Comparison of ENCODE assay signal across 14 cellular contexts in the genomic region with DNA sequence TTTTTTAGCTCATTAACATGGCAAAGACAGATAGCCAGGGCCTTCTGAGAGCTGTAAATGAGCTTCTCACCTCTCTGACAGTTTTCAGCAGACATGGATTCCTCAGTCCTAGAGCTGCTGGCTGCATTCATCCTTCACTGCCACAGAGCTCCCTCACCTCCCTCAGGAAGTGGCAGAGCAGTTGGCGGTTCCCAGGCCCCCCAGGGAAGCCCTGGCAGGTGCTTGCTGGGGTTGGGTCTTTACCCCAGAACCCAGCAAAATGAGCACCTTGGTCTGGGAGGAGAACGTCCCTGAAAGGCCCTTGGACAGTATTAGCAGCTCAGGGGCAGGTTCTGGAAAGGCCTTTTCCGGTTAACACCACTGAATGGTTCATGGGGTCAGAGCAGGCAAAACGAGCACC.
DNase-seq lines count a peak whose midpoint lies in the region; ATAC-seq and TF ChIP-seq lines count a peak whose summit lies in the region.
"Had no signal": no experiment of that assay in that cellular context is flagged by ENCODE, and none has a peak within 500 bp of the region (broad histone marks: within the 10 kb centered on the region; RNA-seq: fewer than 3 reads in every experiment).

No MANE protein-coding gene starts in this region.

- no peaks in the 10 kb centered on the region for H3K36me3 Mint-ChIP-seq in activated CD8-positive, alpha-beta T cell treated with anti-CD3 and anti-CD28 coated beads, Interleukin-2, amount 10 ng/mL, durations not matched to agents 7 days and 5 days (ENCODE audit: low read depth)
- no peaks in the 10 kb centered on the region for H3K36me3 Mint-ChIP-seq in activated CD8-positive, alpha-beta T cell treated with anti-CD3 and anti-CD28 coated beads for 36 hours (ENCODE audit: low read depth)
- H3K36me3 Mint-ChIP-seq: CD4-positive, CD25-positive, alpha-beta regulatory T cell had no signal

- DNase-seq in activated CD8-positive, alpha-beta T cell treated with anti-CD3 and anti-CD28 coated beads, Interleukin-2, amount 10 ng/mL, durations not matched to agents 7 days and 5 days, result peak; percentile 12
- no peak for DNase-seq in activated CD8-positive, alpha-beta T cell treated with anti-CD3 and anti-CD28 coated beads for 36 hours
- DNase-seq in coronary artery (ENCODE audit: low spot score), result peak; percentile 50
- DNase-seq in osteoblast (ENCODE audit: insufficient read length, low spot score, missing footprints), result peak; percentile 45
- DNase-seq in Kasumi-1 (lab: John Stamatoyannopoulos, UW), result no peak
- DNase-seq in NCI-H2107 (lab: John Stamatoyannopoulos, UW), result no peak
- DNase-seq: CD4-positive, CD25-positive, alpha-beta regulatory T cell; DMS79; GM23248 had no signal

- H4K20me1 ChIP-seq in BLaER1 (no peaks in the 10 kb centered on the region), osteoblast (ENCODE audit: insufficient read depth, low read length) (no peaks in the 10 kb centered on the region)

- no peaks in the 10 kb centered on the region for H3K36me3 ChIP-seq in BLaER1
- no peaks in the 10 kb centered on the region for H3K36me3 ChIP-seq in osteoblast (ENCODE audit: insufficient read depth, low read length)
- H3K36me3 ChIP-seq: HAP-1 had no signal

- ATAC-seq in activated CD8-positive, alpha-beta T cell treated with anti-CD3 and anti-CD28 coated beads, Interleukin-2, amount 10 ng/mL, durations not matched to agents 7 days and 5 days, result no peak
- no peak for ATAC-seq in activated CD8-positive, alpha-beta T cell treated with anti-CD3 and anti-CD28 coated beads for 36 hours
- no peak for ATAC-seq in HG03432 (IDR thresholded peaks at IDR 0.05; ENCODE audit: unreplicated experiment)
- ATAC-seq: GM12878 had no signal

- H3K4me1 ChIP-seq in BLaER1 (peaks cover 68% of the 10 kb centered on the region), osteoblast (ENCODE audit: insufficient read depth, low read length) (no peaks in the 10 kb centered on the region)
- H3K4me1 ChIP-seq: HAP-1 had no signal

- H3K27ac ChIP-seq in BLaER1, result peak overlapping the region; percentile 68
- H3K27ac ChIP-seq in coronary artery, result no peak overlapping the region
- no peak overlapping the region for H3K27ac ChIP-seq in osteoblast (ENCODE audit: low read depth, low read length)
- H3K27ac ChIP-seq: 22Rv1, GM23248 had no signal

- no peaks in the 10 kb centered on the region for H3K27me3 Mint-ChIP-seq in activated CD8-positive, alpha-beta T cell treated with anti-CD3 and anti-CD28 coated beads, Interleukin-2, amount 10 ng/mL, durations not matched to agents 7 days and 5 days (ENCODE audit: low read depth)
- peaks cover 5% of the 10 kb centered on the region for H3K27me3 Mint-ChIP-seq in activated CD8-positive, alpha-beta T cell treated with anti-CD3 and anti-CD28 coated beads for 36 hours
- H3K27me3 Mint-ChIP-seq: CD4-positive, CD25-positive, alpha-beta regulatory T cell had no signal

- H2AFZ ChIP-seq in osteoblast (ENCODE audit: low read length), result no peak overlapping the region
- H2AFZ ChIP-seq: GM23248 had no signal

- H3K9me3 ChIP-seq in BLaER1 (peaks cover 14% of the 10 kb centered on the region), osteoblast (ENCODE audit: low read depth, low read length) (no peaks in the 10 kb centered on the region)
- H3K9me3 ChIP-seq: HAP-1 had no signal

- H3K4me3 ChIP-seq in BLaER1, result peak overlapping the region; percentile 28; the same call in 1 of the 2 replicates
- no peak overlapping the region for H3K4me3 ChIP-seq in coronary artery
- no peak overlapping the region for H3K4me3 ChIP-seq in osteoblast (ENCODE audit: insufficient read depth, low read length)
- H3K4me3 ChIP-seq: GM12878, GM23248, HAP-1 had no signal

- H3K79me2 ChIP-seq in osteoblast (ENCODE audit: insufficient read depth, low read length), result no peaks in the 10 kb centered on the region

- CTCF ChIA-PET in activated CD8-positive, alpha-beta T cell treated with anti-CD3 and anti-CD28 coated beads, Interleukin-2, amount 10 ng/mL, durations not matched to agents 7 days and 5 days (lab: Charles Lee), result no interaction called here
- CTCF ChIA-PET in activated CD8-positive, alpha-beta T cell treated with anti-CD3 and anti-CD28 coated beads for 36 hours (lab: Charles Lee), result no interaction called here

- no peak overlapping the region for H3K27ac Mint-ChIP-seq in activated CD8-positive, alpha-beta T cell treated with anti-CD3 and anti-CD28 coated beads, Interleukin-2, amount 10 ng/mL, durations not matched to agents 7 days and 5 days
- H3K27ac Mint-ChIP-seq in activated CD8-positive, alpha-beta T cell treated with anti-CD3 and anti-CD28 coated beads for 36 hours, result no peak overlapping the region
- H3K27ac Mint-ChIP-seq: CD4-positive, CD25-positive, alpha-beta regulatory T cell had no signal

- H3K4me3 Mint-ChIP-seq in activated CD8-positive, alpha-beta T cell treated with anti-CD3 and anti-CD28 coated beads, Interleukin-2, amount 10 ng/mL, durations not matched to agents 7 days and 5 days, result no peak overlapping the region
- no peak overlapping the region for H3K4me3 Mint-ChIP-seq in activated CD8-positive, alpha-beta T cell treated with anti-CD3 and anti-CD28 coated beads for 36 hours
- H3K4me3 Mint-ChIP-seq: CD4-positive, CD25-positive, alpha-beta regulatory T cell had no signal

- no peak for TF ChIP-seq CTCF in activated CD8-positive, alpha-beta T cell treated with anti-CD3 and anti-CD28 coated beads for 36 hours (IDR thresholded peaks at IDR 0.05)
- TF ChIP-seq CTCF in coronary artery (IDR thresholded peaks at IDR 0.05), result no peak
- TF ChIP-seq CTCF in osteoblast (IDR thresholded peaks at IDR 0.05; ENCODE audit: extremely low read depth, low read depth, low read length), result no peak

- intact Hi-C loops in activated CD8-positive, alpha-beta T cell treated with anti-CD3 and anti-CD28 coated beads for 36 hours (cut with micrococcal nuclease), result no loop called here

- H3K27me3 ChIP-seq in BLaER1 (0 out of 2 replicates have a peak, but pooled peaks cover 4% of the 10 kb centered on the region), osteoblast (ENCODE audit: insufficient read depth, low read length) (no peaks in the 10 kb centered on the region)

- H3K4me2 ChIP-seq in BLaER1, result peak overlapping the region; percentile 77
- H3K4me2 ChIP-seq in osteoblast (ENCODE audit: insufficient read depth, low read length), result no peak overlapping the region

- H3K9ac ChIP-seq in BLaER1, result 0 out of 2 replicates have a peak overlapping the region, but pooled peaks have one; percentile 35
- H3K9ac ChIP-seq: GM23248 had no signal

- POLR2A ChIA-PET in activated CD8-positive, alpha-beta T cell treated with anti-CD3 and anti-CD28 coated beads, Interleukin-2, amount 10 ng/mL, durations not matched to agents 7 days and 5 days (lab: Charles Lee), result no interaction called here
- POLR2A ChIA-PET in activated CD8-positive, alpha-beta T cell treated with anti-CD3 and anti-CD28 coated beads for 36 hours (lab: Charles Lee), result no interaction called here

- H3K9me3 Mint-ChIP-seq in activated CD8-positive, alpha-beta T cell treated with anti-CD3 and anti-CD28 coated beads, Interleukin-2, amount 10 ng/mL, durations not matched to agents 7 days and 5 days (ENCODE audit: insufficient read depth), result no peaks in the 10 kb centered on the region
- H3K9me3 Mint-ChIP-seq in activated CD8-positive, alpha-beta T cell treated with anti-CD3 and anti-CD28 coated beads for 36 hours, result no peaks in the 10 kb centered on the region

- no peaks in the 10 kb centered on the region for H3K4me1 Mint-ChIP-seq in activated CD8-positive, alpha-beta T cell treated with anti-CD3 and anti-CD28 coated beads, Interleukin-2, amount 10 ng/mL, durations not matched to agents 7 days and 5 days (ENCODE audit: low read depth)
- no peaks in the 10 kb centered on the region for H3K4me1 Mint-ChIP-seq in activated CD8-positive, alpha-beta T cell treated with anti-CD3 and anti-CD28 coated beads for 36 hours (ENCODE audit: low read depth)
- H3K4me1 Mint-ChIP-seq: CD4-positive, CD25-positive, alpha-beta regulatory T cell had no signal

Comparison
In these comparisons a context has a peak if more than half of its experiments do, and no peak if none do; other contexts are left out.
1. DNase-seq: peak in activated CD8-positive, alpha-beta T cell treated with anti-CD3 and anti-CD28 coated beads, Interleukin-2, amount 10 ng/mL, durations not matched to agents 7 days and 5 days (single experiment), coronary artery (single experiment) and osteoblast (single experiment); none in activated CD8-positive, alpha-beta T cell treated with anti-CD3 and anti-CD28 coated beads for 36 hours (single experiment), Kasumi-1 (0 of 2) and NCI-H2107 (single experiment).